Comparison of ENCODE assay signal across 8 cellular contexts in the genomic region with DNA sequence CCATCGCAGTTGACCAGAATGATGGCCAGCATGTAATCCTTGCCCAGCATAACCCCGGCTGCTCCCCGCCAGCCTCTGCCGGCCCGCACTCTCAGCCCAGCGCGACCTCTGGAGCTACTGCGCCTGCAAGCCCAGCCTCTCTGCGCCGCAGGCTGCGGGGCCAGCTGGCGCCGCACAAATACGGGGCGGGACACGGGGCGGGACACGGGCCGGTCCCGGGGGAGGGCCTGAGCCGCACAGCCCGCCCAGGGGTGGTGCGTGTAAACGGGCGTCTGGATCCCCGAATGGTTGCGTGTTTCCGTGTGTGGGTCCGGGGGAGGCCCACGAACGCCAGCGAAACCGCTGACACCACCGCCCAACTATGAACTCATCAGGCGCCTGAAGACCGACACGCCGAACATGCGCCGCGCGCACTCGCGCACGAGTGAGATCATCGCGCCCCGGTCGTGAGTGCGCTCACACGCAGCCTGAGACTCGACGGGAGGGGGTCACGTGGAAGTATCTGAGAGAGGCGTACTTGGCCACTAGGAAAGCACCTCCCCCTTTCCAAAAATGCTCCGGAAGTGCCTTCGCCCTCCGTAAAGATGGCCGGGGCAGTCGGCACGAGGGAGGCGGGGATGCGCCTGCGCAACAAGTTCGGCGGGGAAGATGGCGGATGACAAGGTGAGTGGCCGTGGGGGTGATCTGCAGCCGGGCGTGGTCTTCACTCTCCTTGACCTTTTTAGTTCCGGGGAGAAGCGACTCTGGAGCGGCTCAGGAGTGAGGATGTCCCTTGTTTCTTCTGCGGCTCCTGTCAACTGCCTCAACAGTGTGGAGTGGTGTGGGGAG. TPM values are rescaled to one million over a fixed set of nuclear protein-coding genes. Genes with fewer than 3 reads are reported as not detected.
DNase-seq lines count a peak whose midpoint lies in the region; ATAC-seq and TF ChIP-seq lines count a peak whose summit lies in the region.

A gene with protein sequence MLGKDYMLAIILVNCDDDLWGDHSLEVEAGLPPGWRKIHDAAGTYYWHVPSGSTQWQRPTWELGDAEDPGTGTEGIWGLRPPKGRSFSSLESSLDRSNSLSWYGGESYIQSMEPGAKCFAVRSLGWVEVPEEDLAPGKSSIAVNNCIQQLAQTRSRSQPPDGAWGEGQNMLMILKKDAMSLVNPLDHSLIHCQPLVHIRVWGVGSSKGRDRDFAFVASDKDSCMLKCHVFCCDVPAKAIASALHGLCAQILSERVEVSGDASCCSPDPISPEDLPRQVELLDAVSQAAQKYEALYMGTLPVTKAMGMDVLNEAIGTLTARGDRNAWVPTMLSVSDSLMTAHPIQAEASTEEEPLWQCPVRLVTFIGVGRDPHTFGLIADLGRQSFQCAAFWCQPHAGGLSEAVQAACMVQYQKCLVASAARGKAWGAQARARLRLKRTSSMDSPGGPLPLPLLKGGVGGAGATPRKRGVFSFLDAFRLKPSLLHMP (minus strand): TSS at position 403 of the 828 bp plus-strand sequence. CDS start 353 bp downstream, at position 50.
A gene with protein sequence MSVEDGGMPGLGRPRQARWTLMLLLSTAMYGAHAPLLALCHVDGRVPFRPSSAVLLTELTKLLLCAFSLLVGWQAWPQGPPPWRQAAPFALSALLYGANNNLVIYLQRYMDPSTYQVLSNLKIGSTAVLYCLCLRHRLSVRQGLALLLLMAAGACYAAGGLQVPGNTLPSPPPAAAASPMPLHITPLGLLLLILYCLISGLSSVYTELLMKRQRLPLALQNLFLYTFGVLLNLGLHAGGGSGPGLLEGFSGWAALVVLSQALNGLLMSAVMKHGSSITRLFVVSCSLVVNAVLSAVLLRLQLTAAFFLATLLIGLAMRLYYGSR (plus strand): TSS at position 633 of the 828 bp plus-strand sequence. CDS start 2,342 bp downstream, outside the sequence.

- TF ChIP-seq CTCF in KMS-11 (conservative IDR thresholded peaks at IDR 0.05; ENCODE audit: low read depth, low read length) = no peak
- TF ChIP-seq CTCF in Peyer's patch (IDR thresholded peaks at IDR 0.05) = peak in 3 of 6 experiments; percentile 6 to 13 (median 9)

- H3K79me2 ChIP-seq in KMS-11 (ENCODE audit: insufficient read depth, low read depth) = peaks cover 23% of the 10 kb centered on the region

- peak; percentile 47 for DNase-seq in DMS153 treated with DMSO at 0.1 percent for 48 hours (lab: John Stamatoyannopoulos, UW; ENCODE audit: unreplicated experiment)
- DNase-seq in Peyer's patch = peak; percentile 95 to 98 (median 96)
- DNase-seq in activated T-cell treated with anti-CD3 and anti-CD28 coated beads, Interleukin-2, amount 50 U/mL, for 48 hours = peak; percentile 94 to 95
- DNase-seq in stimulated activated CD8-positive, alpha-beta memory T cell treated with anti-CD3 and anti-CD28 coated beads, Interleukin-7, amount 100 ng/mL, for 24 hours (ENCODE audit: low read depth) = peak; percentile 95

- H3K27me3 ChIP-seq in KMS-11 (ENCODE audit: insufficient read depth, low read depth) (no peaks in the 10 kb centered on the region), Peyer's patch (no peaks in the 10 kb centered on the region), muscle layer of colon (ENCODE audit: control insufficient read depth in 1 of 2, insufficient read depth in 2 of 2, low read length in 2 of 2) (no peaks in the 10 kb centered on the region)

- peak; percentile 84 to 92 for TF ChIP-seq POLR2A in Peyer's patch (IDR thresholded peaks at IDR 0.05)

- H3K27ac ChIP-seq in KMS-11 (peak within 1 kb of the TSS; percentile 76), Peyer's patch (peak within 1 kb of the TSS; percentile 90 to 95 (median 90)), muscle layer of colon (ENCODE audit: low read depth, low read length) (peak within 1 kb of the TSS; percentile 90)

- H2AFZ ChIP-seq in KMS-11 (ENCODE audit: low read depth) = peak within 1 kb of the TSS; percentile 77

- H3K9ac ChIP-seq in KMS-11 (peak within 1 kb of the TSS; percentile 74), muscle layer of colon (ENCODE audit: low read length) (peak within 1 kb of the TSS; percentile 92)

- H3K36me3 ChIP-seq in KMS-11 (ENCODE audit: insufficient read depth) = no peaks in the 10 kb centered on the region
- peaks cover 0 to 37% (median 0%) of the 10 kb centered on the region in 3 donors for H3K36me3 ChIP-seq in Peyer's patch
- H3K36me3 ChIP-seq in muscle layer of colon (ENCODE audit: insufficient read depth, low read length) = peaks cover 44% of the 10 kb centered on the region

- H3K9me3 ChIP-seq in Peyer's patch = no peaks in the 10 kb centered on the region
- H3K9me3 ChIP-seq in muscle layer of colon (ENCODE audit: low read length) = no peaks in the 10 kb centered on the region

- H4K20me1 ChIP-seq in KMS-11 (ENCODE audit: insufficient read depth) = no peaks in the 10 kb centered on the region

- peak; percentile 72 for ATAC-seq in GM21717 (IDR thresholded peaks at IDR 0.05; ENCODE audit: unreplicated experiment)
- peak; percentile 91 for ATAC-seq in esophagus mucosa

- peak within 1 kb of the TSS; percentile 91 for H3K4me2 ChIP-seq in KMS-11

- no peak within 1 kb of the TSS for H3K4me3 ChIP-seq in KMS-11 (IDR thresholded peaks at IDR 0.05; ENCODE audit: insufficient read depth, low read depth, low read length)
- peak within 1 kb of the TSS; percentile 60 to 81 (median 68) for H3K4me3 ChIP-seq in Peyer's patch
- peak within 1 kb of the TSS; percentile 53 to 94 for H3K4me3 ChIP-seq in muscle layer of colon (ENCODE audit: low read depth in 1 of 2, low read length in 2 of 2)

- H3K4me1 ChIP-seq in KMS-11 (ENCODE audit: low read depth, poor library complexity, severe bottlenecking) (peaks cover 36% of the 10 kb centered on the region), Peyer's patch (peaks cover 0 to 44% (median 13%) of the 10 kb centered on the region in 4 donors), muscle layer of colon (ENCODE audit: insufficient read depth, low read length) (peaks cover 45% of the 10 kb centered on the region)

RNA-seq across cellular contexts. Expression of the first gene that starts in this region (rescaled TPM):
- total RNA-seq in Peyer's patch = 10 to 100 TPM; 21.7 to 78.5 (median 62.4) TPM
- total RNA-seq in esophagus mucosa = 5.2 TPM

RNA-seq across cellular contexts. Expression of the second gene that starts in this region (rescaled TPM):
- 10 to 100 TPM; 41.9 to 51.3 (median 49.9) TPM for total RNA-seq in Peyer's patch
- total RNA-seq in esophagus mucosa = 52.4 TPM
